In the genomic region with DNA sequence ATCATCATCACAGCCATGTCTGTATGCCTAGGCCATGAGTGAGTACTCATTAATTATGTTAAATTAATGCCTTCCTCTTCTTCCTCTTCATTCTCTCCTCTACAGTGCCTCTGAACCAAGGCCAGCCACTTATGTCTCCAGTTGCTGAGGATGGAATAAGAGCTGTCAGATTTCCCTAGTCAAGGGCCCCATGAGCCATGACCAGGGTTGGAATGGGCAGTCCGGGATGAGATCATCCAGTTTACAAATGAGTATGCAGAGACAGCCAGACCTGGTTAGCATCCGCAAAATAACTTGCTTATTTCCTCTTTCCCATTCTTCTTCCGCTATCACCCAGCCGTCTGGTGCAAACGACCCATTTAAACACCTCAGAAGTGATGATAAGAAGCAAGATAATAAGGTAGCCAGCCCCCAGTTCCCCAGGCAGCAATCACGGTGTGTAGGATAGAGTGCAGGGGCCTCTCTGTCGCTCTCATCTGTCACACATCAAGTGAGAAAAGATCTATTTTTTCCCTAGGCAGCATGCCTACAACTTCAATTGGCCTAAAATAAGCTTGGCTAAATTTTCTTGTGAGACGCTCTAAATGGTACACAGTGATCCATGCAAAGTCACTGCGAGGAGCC, we compare ENCODE assay signal across 16 cellular contexts.
"Had no signal": no experiment of that assay in that cellular context is flagged by ENCODE, and none has a peak within 500 bp of the region (broad histone marks: within the 10 kb centered on the region; RNA-seq: fewer than 3 reads in every experiment).

No MANE protein-coding gene starts in this region.

- DNase-seq: activated CD4-positive, alpha-beta memory T cell treated with anti-CD3 and anti-CD28 coated beads for 36 hours; activated CD4-positive, alpha-beta T cell treated with anti-CD3 and anti-CD28 coated beads for 36 hours; activated CD8-positive, alpha-beta memory T cell treated with anti-CD3 and anti-CD28 coated beads, Interleukin-2, amount 10 ng/mL, durations not matched to agents 7 days and 5 days; activated effector memory CD4-positive, alpha-beta T cell treated with Interleukin-2 at 50 U/mL for 16 hours; activated naive CD4-positive, alpha-beta T cell treated with anti-CD3 and anti-CD28 coated beads, Interleukin-2, amount 50 U/mL, for 16 hours; activated T-cell treated with anti-CD3 and anti-CD28 coated beads, Interleukin-2, amount 50 U/mL, for 1 hour; kidney glomerular epithelial cell; midbrain; ovary; stimulated activated CD4-positive, alpha-beta T cell treated with anti-CD3 and anti-CD28 coated beads, Interleukin-4, amount 100 ng/mL, for 24 hours; stimulated activated naive CD4-positive, alpha-beta T cell treated with Interleukin-2 at 50 U/mL for 16 hours; T-helper 17 cell had no signal

- H3K4me2 ChIP-seq: neural progenitor cell had no signal

- H3K9me3 ChIP-seq: esophagus muscularis mucosa, ovary had no signal

- H3K27me3 ChIP-seq: esophagus muscularis mucosa, neural progenitor cell, ovary had no signal

- H3K4me1 ChIP-seq: neural progenitor cell had no signal

- H3K9ac ChIP-seq: neural progenitor cell had no signal

- H3K36me3 Mint-ChIP-seq: activated CD4-positive, alpha-beta memory T cell treated with anti-CD3 and anti-CD28 coated beads for 36 hours; activated CD8-positive, alpha-beta memory T cell treated with anti-CD3 and anti-CD28 coated beads, Interleukin-2, amount 10 ng/mL, durations not matched to agents 7 days and 5 days; neural progenitor cell; type B pancreatic cell had no signal

- H3K4me1 Mint-ChIP-seq: activated CD4-positive, alpha-beta T cell treated with anti-CD3 and anti-CD28 coated beads for 36 hours; activated CD8-positive, alpha-beta memory T cell treated with anti-CD3 and anti-CD28 coated beads, Interleukin-2, amount 10 ng/mL, durations not matched to agents 7 days and 5 days; neural progenitor cell; T-helper 17 cell had no signal

- H3K9me3 Mint-ChIP-seq: activated CD4-positive, alpha-beta memory T cell treated with anti-CD3 and anti-CD28 coated beads for 36 hours had no signal

- H3K27me3 Mint-ChIP-seq: type B pancreatic cell had no signal

- H3K4me3 Mint-ChIP-seq: activated CD4-positive, alpha-beta memory T cell treated with anti-CD3 and anti-CD28 coated beads for 36 hours; activated CD4-positive, alpha-beta T cell treated with anti-CD3 and anti-CD28 coated beads for 36 hours; activated CD8-positive, alpha-beta memory T cell treated with anti-CD3 and anti-CD28 coated beads, Interleukin-2, amount 10 ng/mL, durations not matched to agents 7 days and 5 days; neural progenitor cell; T-helper 17 cell; type B pancreatic cell had no signal

- H2AFZ ChIP-seq: neural progenitor cell had no signal

- ATAC-seq: activated CD4-positive, alpha-beta T cell treated with anti-CD3 and anti-CD28 coated beads for 36 hours; activated CD8-positive, alpha-beta memory T cell treated with anti-CD3 and anti-CD28 coated beads, Interleukin-2, amount 10 ng/mL, durations not matched to agents 7 days and 5 days; T-helper 17 cell had no signal

- H3K27ac ChIP-seq: esophagus muscularis mucosa, neural progenitor cell, ovary had no signal

- H3K27ac Mint-ChIP-seq: activated CD4-positive, alpha-beta memory T cell treated with anti-CD3 and anti-CD28 coated beads for 36 hours; activated CD4-positive, alpha-beta T cell treated with anti-CD3 and anti-CD28 coated beads for 36 hours; activated CD8-positive, alpha-beta memory T cell treated with anti-CD3 and anti-CD28 coated beads, Interleukin-2, amount 10 ng/mL, durations not matched to agents 7 days and 5 days; neural progenitor cell; T-helper 17 cell; type B pancreatic cell had no signal

- H3K36me3 ChIP-seq: esophagus muscularis mucosa, neural progenitor cell, ovary had no signal

- H3K4me3 ChIP-seq: esophagus muscularis mucosa, lung, neural progenitor cell, ovary had no signal
